ENCODE assay signal across 1 cellular context in genomic region chr6:30964075-30964474, GRCh38.
TF ChIP-seq lines count a peak whose summit lies in the region.

No MANE protein-coding gene starts in this region.

TF ChIP-seq in H1, 55 proteins besides CTCF, POLR2A, EP300 and RAD21:
- TF ChIP-seq MAFK (IDR thresholded peaks at IDR 0.05; ENCODE audit: low read depth, low read length) (no peak), SP2 (IDR thresholded peaks at IDR 0.05; ENCODE audit: low read length) (no peak), SIRT6 (IDR thresholded peaks at IDR 0.05; ENCODE audit: low read length) (no peak), CTBP2 (IDR thresholded peaks at IDR 0.05; ENCODE audit: borderline replicate concordance, insufficient read depth, insufficient read length, low read length) (no peak), EZH2 (IDR thresholded peaks at IDR 0.05; ENCODE audit: low read depth, low read length, severe bottlenecking) (no peak), RXRA (IDR thresholded peaks at IDR 0.05; ENCODE audit: insufficient read depth, low read depth, low read length) (no peak), PHF8 (conservative IDR thresholded peaks at IDR 0.05; ENCODE audit: low read depth, low read length) (no peak)
- TF ChIP-seq, protein P1, sequence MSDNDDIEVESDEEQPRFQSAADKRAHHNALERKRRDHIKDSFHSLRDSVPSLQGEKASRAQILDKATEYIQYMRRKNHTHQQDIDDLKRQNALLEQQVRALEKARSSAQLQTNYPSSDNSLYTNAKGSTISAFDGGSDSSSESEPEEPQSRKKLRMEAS (IDR thresholded peaks at IDR 0.05), result no peak
